8 cellular contexts compared by ENCODE assay signal in genomic region chr7:65869312-65869711, GRCh38. TPM values are rescaled to one million over a fixed set of nuclear protein-coding genes. Genes with fewer than 3 reads are reported as not detected.
DNase-seq lines count a peak whose midpoint lies in the region; ATAC-seq and TF ChIP-seq lines count a peak whose summit lies in the region.
"Not testable (repeated sequence)": the region's sequence is repeated elsewhere in the genome, so short reads cannot be mapped to it uniquely, and the experiment has no call there.

No MANE protein-coding gene starts in this region.

- peak overlapping the region; percentile 75; the same call in 1 of the 2 replicates for H2BK20ac ChIP-seq in IMR-90 (ENCODE audit: low read depth, low read length)

- H3K79me1 ChIP-seq in IMR-90 (ENCODE audit: low read depth in 1 of 2, low read length in 2 of 2) = not testable (repeated sequence)

- H4K8ac ChIP-seq in IMR-90 (ENCODE audit: low read depth in 2 of 2, low read length in 2 of 2) = peak overlapping the region in 1 of 2 experiments; percentile 66; a peak in 1 of 4 replicates

- peak overlapping the region; percentile 65 for H2BK5ac ChIP-seq in IMR-90 (ENCODE audit: low read depth, low read length, poor library complexity, severe bottlenecking)

- not testable (repeated sequence) for H2BK15ac ChIP-seq in IMR-90 (ENCODE audit: low read depth, low read length)

- 0 out of 2 replicates have a peak overlapping the region, but pooled peaks have one; percentile 48 for H3K4ac ChIP-seq in IMR-90 (ENCODE audit: low read depth, low read length)

- not testable (repeated sequence) for H3K79me2 ChIP-seq in fibroblast of lung (ENCODE audit: control insufficient read depth, insufficient read depth, low read length); smooth muscle cell (ENCODE audit: low read depth)

- intact Hi-C loops in IMR-90 (cut with micrococcal nuclease) = not testable (repeated sequence)

- not testable (repeated sequence) for H3K23ac ChIP-seq in IMR-90 (ENCODE audit: low read depth, low read length)

- H2AFZ ChIP-seq in IMR-90 (replicated peaks; ENCODE audit: low read length, poor library complexity); fibroblast of lung (ENCODE audit: low read length); smooth muscle cell (ENCODE audit: low read depth): not testable (repeated sequence)

- not testable (repeated sequence) for H3K56ac ChIP-seq in IMR-90 (ENCODE audit: extremely low read depth, insufficient read depth, low read length)

- in situ Hi-C loops in IMR-90 (cut with MboI; ENCODE audit: low sequenced_read_pairs); astrocyte of the spinal cord (cut with HindIII; ENCODE audit: low sequenced_read_pairs): not testable (repeated sequence)

- not testable (repeated sequence) for H3K9ac ChIP-seq in IMR-90 (ENCODE audit: low read depth, low read length); fibroblast of lung (ENCODE audit: insufficient read depth, low read length); smooth muscle cell (ENCODE audit: low read depth)

- not testable (repeated sequence) for H2AK5ac ChIP-seq in IMR-90 (ENCODE audit: low read depth, low read length)

- dilution Hi-C loops in IMR-90 (cut with HindIII; ENCODE audit: low sequenced_read_pairs, unreplicated experiment) = not testable (repeated sequence)

- 0% methylated on average over 1 of the region's 5 CpGs; no CpG with 5 or more reads in 1 of the 2 experiments for WGBS in IMR-90 (ENCODE audit: extremely low coverage in 2 of 2, insufficient read length in 1 of 2), 2 experiments
- 39% methylated on average over 5 of the region's 5 CpGs for WGBS in smooth muscle cell (ENCODE audit: low lambda C conversion rate)

- CTCF ChIA-PET in IMR-90 (lab: Yijun Ruan, JAX) = not testable (repeated sequence)

- peak; percentile 9 for ATAC-seq in IMR-90 (ENCODE audit: low read depth)
- peak; percentile 49 for ATAC-seq in SK-N-SH treated with all-trans-retinoic acid at 6 μM for 48 hours

- not testable (repeated sequence) for H3K9me3 ChIP-seq in IMR-90 (ENCODE audit: control insufficient read depth, insufficient read depth, low read length); fibroblast of lung (ENCODE audit: control insufficient read depth, insufficient read depth, low read depth, low read length); smooth muscle cell (replicated peaks; ENCODE audit: low read depth)

- not testable (repeated sequence) for H3K27me3 ChIP-seq in IMR-90 (ENCODE audit: control insufficient read depth, insufficient read depth, low read length); fibroblast of lung (ENCODE audit: control insufficient read depth, insufficient read depth, low read length); smooth muscle cell (ENCODE audit: low read depth)

- DNase-seq in AG10803 (ENCODE audit: low read depth) (peak; percentile 68), GM04503 (ENCODE audit: low read depth) (peak; percentile 25), IMR-90 (peak; percentile 81), astrocyte of the spinal cord (ENCODE audit: low read depth, low spot score) (peak; percentile 15), fibroblast of lung (ENCODE audit: low read depth in 2 of 2) (peak; percentile 67 to 82), kidney tubule cell (ENCODE audit: low spot score) (peak; percentile 58)
- DNase-seq in smooth muscle cell (lab: John Stamatoyannopoulos, UW; ENCODE audit: unreplicated experiment) = not testable (repeated sequence)

- not testable (repeated sequence) for H4K5ac ChIP-seq in IMR-90 (ENCODE audit: low read depth, low read length)

- not testable (repeated sequence) for H3K36me3 ChIP-seq in IMR-90 (ENCODE audit: control insufficient read depth, insufficient read depth, low read length); fibroblast of lung (ENCODE audit: control insufficient read depth, insufficient read depth, low read length); smooth muscle cell (ENCODE audit: low read depth)

- not testable (repeated sequence) for TF ChIP-seq CTCF in AG10803 (conservative IDR thresholded peaks at IDR 0.05; ENCODE audit: low read length); IMR-90 (conservative IDR thresholded peaks at IDR 0.05; ENCODE audit: low read depth, low read length); astrocyte of the spinal cord (IDR thresholded peaks at IDR 0.05; ENCODE audit: low read depth, low read length); fibroblast of lung (conservative IDR thresholded peaks at IDR 0.05 in 1 of 2, IDR thresholded peaks at IDR 0.05 in 1 of 2; ENCODE audit: low read depth in 1 of 2, low read length in 2 of 2); smooth muscle cell (IDR thresholded peaks at IDR 0.05; ENCODE audit: borderline replicate concordance, insufficient read depth, poor library complexity, severe bottlenecking)

- not testable (repeated sequence) for H3F3A ChIP-seq in smooth muscle cell (ENCODE audit: low read depth)

- H3K4me3 ChIP-seq in AG10803 (ENCODE audit: low read length); IMR-90 (ENCODE audit: insufficient read depth, low read depth, low read length); astrocyte of the spinal cord (ENCODE audit: low read depth, low read length); fibroblast of lung (replicated peaks in 1 of 4; ENCODE audit: control extremely low read depth in 1 of 4, insufficient read depth in 1 of 4, low read depth in 3 of 4, low read length in 4 of 4); smooth muscle cell: not testable (repeated sequence)

- not testable (repeated sequence) for H3K4me2 ChIP-seq in IMR-90 (ENCODE audit: low read depth, low read length); fibroblast of lung (ENCODE audit: extremely low read depth, insufficient read depth, low read length); smooth muscle cell

- H3K4me1 ChIP-seq in IMR-90 (ENCODE audit: control insufficient read depth, insufficient read depth, low read length); fibroblast of lung (ENCODE audit: control insufficient read depth, extremely low read depth, insufficient read depth, low read length); smooth muscle cell (ENCODE audit: low read depth): not testable (repeated sequence)

- peak overlapping the region; percentile 80 for H2BK120ac ChIP-seq in IMR-90 (ENCODE audit: low read depth, low read length)

- H4K20me1 ChIP-seq in IMR-90 (ENCODE audit: insufficient read depth, low read length); fibroblast of lung (ENCODE audit: control insufficient read depth, extremely low read depth, insufficient read depth, low read length); smooth muscle cell (ENCODE audit: low read depth): not testable (repeated sequence)

- TF ChIP-seq RAD21 in IMR-90 (IDR thresholded peaks at IDR 0.05; ENCODE audit: low read length) = not testable (repeated sequence)

- H3K9me1 ChIP-seq in IMR-90 (ENCODE audit: insufficient read depth, low read length) = not testable (repeated sequence)

- H3K27ac ChIP-seq in IMR-90 (ENCODE audit: insufficient read depth, low read length) (peak overlapping the region; percentile 57), smooth muscle cell (ENCODE audit: low read depth) (peak overlapping the region; percentile 67)
- not testable (repeated sequence) for H3K27ac ChIP-seq in fibroblast of lung (ENCODE audit: insufficient read depth, low read length)

- POLR2A ChIA-PET in IMR-90 (lab: Charles Lee; ENCODE audit: unreplicated experiment) = interaction anchor here (0.6 kb wide), 1 partner anchor 1049 kb away, joined by 3 read pairs; no protein-coding TSS in a partner anchor

- not testable (repeated sequence) for H2AK9ac ChIP-seq in IMR-90 (replicated peaks; ENCODE audit: low read depth, low read length, poor library complexity)

- not testable (repeated sequence) for BruUV-seq in IMR-90 (replicated peaks; lab: Mats Ljungman, UMichigan)

- H3K14ac ChIP-seq in IMR-90 (replicated peaks; ENCODE audit: low read depth, low read length) = not testable (repeated sequence)

- H3K18ac ChIP-seq in IMR-90 (ENCODE audit: low read depth, low read length) = not testable (repeated sequence)

- not testable (repeated sequence) for TF ChIP-seq POLR2A in IMR-90 (IDR thresholded peaks at IDR 0.05; ENCODE audit: low read depth, low read length)

- H4K91ac ChIP-seq in IMR-90 (ENCODE audit: insufficient read depth, low read depth, low read length) = not testable (repeated sequence)

TF ChIP-seq in IMR-90, 13 proteins besides CTCF, POLR2A, EP300 and RAD21:
- TF ChIP-seq CEBPB (IDR thresholded peaks at IDR 0.05; ENCODE audit: low read depth, low read length) (0 out of 2 replicates have a peak, but pooled peaks have one; percentile 27), MAFK (IDR thresholded peaks at IDR 0.05; ENCODE audit: low read depth, low read length) (peak; percentile 46; the same call in 1 of the 2 replicates)

RNA-seq across cellular contexts. Expression of gene VKORC1L1, which starts 3.6 kb away (rescaled TPM):
- total RNA-seq in IMR-90 (2012; rRNA removed) = 14.5 and 19.4 TPM in 2 replicates
- polyA plus RNA-seq in IMR-90 (2012; rRNA removed) = 12.0 and 12.5 TPM in 2 replicates
- polyA plus RNA-seq in IMR-90 (2012; cell fraction: cytosol; rRNA removed) = 6.0 and 6.3 TPM in 2 replicates
- polyA plus RNA-seq in IMR-90 (2012; cell fraction: nucleus; rRNA removed; ENCODE audit: low replicate concordance) = 2.0 and 5.1 TPM in 2 replicates
- 11.3 and 12.7 TPM in 2 replicates for total RNA-seq in fibroblast of lung
- 20.0 and 24.2 TPM in 2 replicates for polyA plus RNA-seq in fibroblast of lung
- 17.6 and 21.4 TPM in 2 replicates for polyA plus RNA-seq in fibroblast of lung (2012)
- polyA minus RNA-seq in fibroblast of lung (ENCODE audit: low replicate concordance) = 28.0 and 44.2 TPM in 2 replicates
- 12.3 and 18.0 TPM in 2 replicates for total RNA-seq in smooth muscle cell
- 11.2 and 12.5 TPM in 2 replicates for polyA plus RNA-seq in smooth muscle cell
